In the genomic region with DNA sequence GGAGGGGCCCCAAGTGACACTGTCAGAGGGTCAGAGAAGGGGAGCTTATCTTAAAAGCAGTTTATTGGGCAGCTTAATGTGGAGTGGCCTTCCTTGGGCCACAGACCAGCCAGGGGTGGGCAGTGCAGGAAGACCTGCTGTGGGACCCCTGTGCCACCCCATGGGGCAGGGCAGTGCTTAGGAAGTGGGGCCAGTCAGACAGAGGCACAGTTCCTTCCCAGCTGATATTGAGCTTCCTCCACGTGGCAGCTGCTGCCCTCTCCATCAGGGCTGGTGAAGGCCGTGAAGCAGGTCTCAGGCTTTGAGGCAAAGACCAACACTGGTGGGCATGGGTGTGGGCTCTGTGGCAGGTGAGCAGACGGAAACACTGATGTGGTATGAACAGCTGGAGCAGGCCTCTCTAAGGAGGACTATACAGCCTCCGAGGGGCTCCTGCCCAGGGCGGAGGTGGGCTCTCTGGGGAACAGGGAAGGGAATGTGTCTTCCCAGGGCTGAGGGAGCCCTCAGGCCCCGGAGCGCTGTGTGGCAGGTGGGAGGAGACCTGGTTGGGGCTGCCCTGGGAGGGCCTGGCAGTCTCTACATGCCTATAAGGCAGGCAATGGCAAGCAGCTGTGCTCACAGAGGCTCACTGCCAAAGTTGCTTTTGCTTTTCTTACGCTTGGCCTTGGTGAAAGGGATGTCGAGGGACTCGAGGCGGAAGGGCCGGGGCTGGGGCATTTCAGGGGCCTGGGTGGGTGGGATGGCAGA, we compare ENCODE assay signal across 1 cellular context.
TF ChIP-seq lines count a peak whose summit lies in the region.

No MANE protein-coding gene starts in this region.

TF ChIP-seq in K562, 482 proteins besides CTCF, POLR2A, EP300 and RAD21:
- TF ChIP-seq, protein P1, sequence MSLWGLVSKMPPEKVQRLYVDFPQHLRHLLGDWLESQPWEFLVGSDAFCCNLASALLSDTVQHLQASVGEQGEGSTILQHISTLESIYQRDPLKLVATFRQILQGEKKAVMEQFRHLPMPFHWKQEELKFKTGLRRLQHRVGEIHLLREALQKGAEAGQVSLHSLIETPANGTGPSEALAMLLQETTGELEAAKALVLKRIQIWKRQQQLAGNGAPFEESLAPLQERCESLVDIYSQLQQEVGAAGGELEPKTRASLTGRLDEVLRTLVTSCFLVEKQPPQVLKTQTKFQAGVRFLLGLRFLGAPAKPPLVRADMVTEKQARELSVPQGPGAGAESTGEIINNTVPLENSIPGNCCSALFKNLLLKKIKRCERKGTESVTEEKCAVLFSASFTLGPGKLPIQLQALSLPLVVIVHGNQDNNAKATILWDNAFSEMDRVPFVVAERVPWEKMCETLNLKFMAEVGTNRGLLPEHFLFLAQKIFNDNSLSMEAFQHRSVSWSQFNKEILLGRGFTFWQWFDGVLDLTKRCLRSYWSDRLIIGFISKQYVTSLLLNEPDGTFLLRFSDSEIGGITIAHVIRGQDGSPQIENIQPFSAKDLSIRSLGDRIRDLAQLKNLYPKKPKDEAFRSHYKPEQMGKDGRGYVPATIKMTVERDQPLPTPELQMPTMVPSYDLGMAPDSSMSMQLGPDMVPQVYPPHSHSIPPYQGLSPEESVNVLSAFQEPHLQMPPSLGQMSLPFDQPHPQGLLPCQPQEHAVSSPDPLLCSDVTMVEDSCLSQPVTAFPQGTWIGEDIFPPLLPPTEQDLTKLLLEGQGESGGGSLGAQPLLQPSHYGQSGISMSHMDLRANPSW (CRISPR knock-in tag; IDR thresholded peaks at IDR 0.05) = no peak
- no peak for TF ChIP-seq FOXP1 (CRISPR knock-in tag; IDR thresholded peaks at IDR 0.05)
- TF ChIP-seq MYNN (IDR thresholded peaks at IDR 0.05) = no peak
- TF ChIP-seq MYNN (CRISPR knock-in tag; IDR thresholded peaks at IDR 0.05) = no peak
- TF ChIP-seq ESRRA (IDR thresholded peaks at IDR 0.05; ENCODE audit: borderline replicate concordance, low read depth) = no peak
- no peak for TF ChIP-seq POLR2B (IDR thresholded peaks at IDR 0.05; ENCODE audit: low read depth, partially characterized antibody)
- no peak for TF ChIP-seq ZNF24 (IDR thresholded peaks at IDR 0.05)
- TF ChIP-seq KLF13 (tag; IDR thresholded peaks at IDR 0.05; ENCODE audit: borderline replicate concordance, low read depth) = no peak
